Comparison of ENCODE assay signal across 17 cellular contexts in genomic region chr9:121814594-121814993, GRCh38.
"Had no signal": no experiment of that assay in that cellular context is flagged by ENCODE, and none has a peak within 500 bp of the region (broad histone marks: within the 10 kb centered on the region; RNA-seq: fewer than 3 reads in every experiment).

No MANE protein-coding gene starts in this region.

- DNase-seq: effector memory CD8-positive, alpha-beta T cell; esophagus squamous epithelium; foreskin fibroblast; glutamatergic neuron; islet precursor cell; left lung; lower lobe of right lung; midbrain; spleen; stimulated activated CD4-positive, alpha-beta T cell treated with anti-CD3 and anti-CD28 coated beads, Interleukin-15, amount 100 ng/mL, for 24 hours; stimulated activated CD4-positive, alpha-beta T cell treated with anti-CD3 and anti-CD28 coated beads, Interleukin-1b, Interleukin-23, amount 100 ng/mL, for 48 hours; stimulated activated CD4-positive, alpha-beta T cell treated with anti-CD3 and anti-CD28 coated beads, Interleukin-4, amount 100 ng/mL, for 24 hours had no signal

- H3K9me3 ChIP-seq: esophagus squamous epithelium, gastroesophageal sphincter, left lung, lower lobe of right lung, spleen, tibial artery had no signal

- H3K27me3 ChIP-seq: esophagus squamous epithelium, gastroesophageal sphincter, left lung, spleen, tibial artery had no signal

- ATAC-seq: effector memory CD8-positive, alpha-beta T cell; gastroesophageal sphincter; left lung; lower lobe of right lung; natural killer cell treated with Interleukin-12 subunit alpha and Interleukin-12 subunit beta and Interleukin-15 and Interleukin-18, amount 100 ng/mL, for 72 hours; sciatic nerve; stimulated activated memory B cell treated with anti-CD40 and anti-IgM and Interleukin-4, amounts not matched to agents 10 μg/mL and 1 μg/mL and 100 μg/mL, for 72 hours had no signal

- H3K36me3 ChIP-seq: esophagus squamous epithelium, gastroesophageal sphincter, left lung, lower lobe of right lung, spleen, tibial artery had no signal

- H3K27ac ChIP-seq: esophagus squamous epithelium, gastroesophageal sphincter, left lung, lower lobe of right lung, spleen, tibial artery had no signal

- H3K4me1 ChIP-seq: gastroesophageal sphincter, left lung, lower lobe of right lung, tibial artery had no signal

- H3K4me3 ChIP-seq: esophagus squamous epithelium, gastroesophageal sphincter, left lung, lower lobe of right lung, spleen, tibial artery had no signal
